In the genomic region with DNA sequence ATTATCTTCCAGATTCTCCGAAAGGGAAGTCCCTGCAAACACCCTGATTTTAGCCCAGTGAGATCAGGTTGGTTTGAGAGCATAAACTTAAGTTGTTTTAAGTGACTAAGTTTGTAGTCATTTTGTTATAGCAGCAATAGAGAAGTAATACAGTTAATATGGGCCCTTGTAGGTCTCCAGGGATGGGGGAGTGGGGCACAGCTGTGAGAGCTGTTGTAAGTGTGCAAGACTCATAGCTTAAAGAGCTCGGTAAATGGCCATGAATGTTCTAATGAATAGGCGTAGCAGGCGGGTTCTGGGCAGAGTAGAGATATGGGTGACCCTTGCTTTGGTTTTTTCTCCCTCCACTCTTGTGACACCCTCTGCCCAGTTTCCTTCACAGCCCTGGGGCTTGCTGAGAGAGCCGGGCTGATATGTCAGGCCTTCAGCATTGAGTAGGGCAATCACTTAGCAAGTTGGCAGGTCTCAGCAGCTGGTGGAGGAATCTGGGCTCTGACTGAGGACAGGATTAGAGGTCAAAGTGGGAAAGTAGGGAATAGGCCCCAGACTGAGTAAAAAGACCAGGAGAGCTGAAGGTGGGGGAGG, we compare ENCODE assay signal across 1 cellular context.
TF ChIP-seq lines count a peak whose summit lies in the region.

No MANE protein-coding gene starts in this region.

TF ChIP-seq in H1, 55 proteins besides CTCF, POLR2A, EP300 and RAD21:
- TF ChIP-seq SUZ12 (IDR thresholded peaks at IDR 0.05; ENCODE audit: low read length) (no peak), BACH1 (IDR thresholded peaks at IDR 0.05; ENCODE audit: low read length) (no peak), FOSL1 (IDR thresholded peaks at IDR 0.05; ENCODE audit: insufficient read depth, low read depth, low read length) (no peak), SAP30 (IDR thresholded peaks at IDR 0.05; ENCODE audit: insufficient read depth, insufficient replicate concordance, low read length) (no peak), KDM5A (IDR thresholded peaks at IDR 0.05; ENCODE audit: low read length) (no peak), YY1 (IDR thresholded peaks at IDR 0.05; ENCODE audit: low read depth, low read length) (no peak), RNF2 (IDR thresholded peaks at IDR 0.05; ENCODE audit: borderline replicate concordance, low read depth, low read length, missing control alignments, poor library complexity, severe bottlenecking) (no peak), PHF8 (conservative IDR thresholded peaks at IDR 0.05; ENCODE audit: low read depth, low read length) (no peak), CHD1 (IDR thresholded peaks at IDR 0.05; ENCODE audit: low read depth, low read length) (no peak), POU5F1 (IDR thresholded peaks at IDR 0.05; ENCODE audit: low read depth, low read length) (no peak), MAFK (IDR thresholded peaks at IDR 0.05; ENCODE audit: low read depth, low read length) (no peak), JUN (IDR thresholded peaks at IDR 0.05; ENCODE audit: low read depth, low read length) (no peak), SP2 (IDR thresholded peaks at IDR 0.05; ENCODE audit: low read length) (no peak), CEBPB (IDR thresholded peaks at IDR 0.05; ENCODE audit: low read depth, low read length) (no peak), TCF12 (IDR thresholded peaks at IDR 0.05; ENCODE audit: low read depth, low read length) (no peak)
